In genomic region chr21:43639470-43640178, GRCh38 we compare ENCODE assay signal across 16 cellular contexts. TPM values are rescaled to one million over a fixed set of nuclear protein-coding genes. Genes with fewer than 3 reads are reported as not detected.
DNase-seq lines count a peak whose midpoint lies in the region; ATAC-seq and TF ChIP-seq lines count a peak whose summit lies in the region.
"Had no signal": no experiment of that assay in that cellular context is flagged by ENCODE, and none has a peak within 500 bp of the region (broad histone marks: within the 10 kb centered on the region; RNA-seq: fewer than 3 reads in every experiment).

No MANE protein-coding gene starts in this region.

- no peaks in the 10 kb centered on the region for H3K27me3 ChIP-seq in PC-3 (ENCODE audit: low read length)
- H3K27me3 ChIP-seq: suprapubic skin had no signal

- CTCF ChIA-PET in PC-3 (lab: Charles Lee) (no interaction called here), T-cell (lab: Charles Lee) (no interaction called here)

- H3K9me3 ChIP-seq in PC-3 (ENCODE audit: low read length): no peaks in the 10 kb centered on the region
- H3K9me3 ChIP-seq: suprapubic skin had no signal

- no peak overlapping the region for H3K27ac ChIP-seq in PC-3 (ENCODE audit: low read length)
- H3K27ac ChIP-seq: 22Rv1, KMS-11, suprapubic skin had no signal

- H3K79me2 ChIP-seq in PC-3 (ENCODE audit: low read length): no peaks in the 10 kb centered on the region

- H3K4me3 ChIP-seq in PC-3 (ENCODE audit: low read length): no peak overlapping the region
- no peak overlapping the region for H3K4me3 ChIP-seq in fibroblast of mammary gland (ENCODE audit: control insufficient read depth, low read depth, low read length)
- H3K4me3 ChIP-seq: suprapubic skin had no signal

- H3K9me3 Mint-ChIP-seq in stimulated activated naive B cell treated with anti-CD40 and anti-IgM and Interleukin-4, amounts not matched to agents 10 μg/mL and 1 μg/mL and 100 μg/mL, for 72 hours: no peaks in the 10 kb centered on the region
- H3K9me3 Mint-ChIP-seq in T-cell: no peaks in the 10 kb centered on the region
- H3K9me3 Mint-ChIP-seq: effector memory CD8-positive, alpha-beta T cell had no signal

- DNase-seq in NCI-H526 treated with DMSO at 0.1 percent for 48 hours (lab: John Stamatoyannopoulos, UW) (peak; percentile 19), NCI-H526 (lab: John Stamatoyannopoulos, UW) (no peak), PC-3 (peak; percentile 59), fibroblast of mammary gland (ENCODE audit: low read depth) (peak; percentile 87), T-helper 2 cell (no peak), T-cell (no peak)
- no peak for DNase-seq in stimulated activated naive B cell treated with anti-CD40 and anti-IgM and Interleukin-4, amounts not matched to agents 10 μg/mL and 1 μg/mL and 100 μg/mL, for 72 hours
- DNase-seq: activated CD8-positive, alpha-beta memory T cell treated with anti-CD3 and anti-CD28 coated beads, Interleukin-2, amount 50 U/mL, for 4 hours; amniotic stem cell; effector memory CD8-positive, alpha-beta T cell; NCI-H2171 had no signal

- no peak overlapping the region for H3K9ac ChIP-seq in PC-3 (ENCODE audit: low read length)
- H3K9ac ChIP-seq: KMS-11 had no signal

- H3K36me3 ChIP-seq in PC-3 (ENCODE audit: low read depth, low read length): no peaks in the 10 kb centered on the region
- H3K36me3 ChIP-seq: suprapubic skin had no signal

- POLR2A ChIA-PET in PC-3 (lab: Charles Lee; ENCODE audit: unreplicated experiment): no interaction called here
- POLR2A ChIA-PET in T-cell (lab: Charles Lee): no interaction called here

- no peaks in the 10 kb centered on the region for H3F3A ChIP-seq in PC-3 (ENCODE audit: low read length, unreplicated experiment)

- no TSS peak for BruUV-seq in PC-3 (replicated peaks; lab: Mats Ljungman, UMichigan)

- H2AFZ ChIP-seq in PC-3 (ENCODE audit: low read length): no peak overlapping the region

- H3K36me3 Mint-ChIP-seq in stimulated activated naive B cell treated with anti-CD40 and anti-IgM and Interleukin-4, amounts not matched to agents 10 μg/mL and 1 μg/mL and 100 μg/mL, for 72 hours: no peaks in the 10 kb centered on the region
- H3K36me3 Mint-ChIP-seq in T-cell: no peaks in the 10 kb centered on the region

- H3K4me1 ChIP-seq in PC-3 (ENCODE audit: insufficient read depth, low read length): peaks cover 17% of the 10 kb centered on the region

- H3K4me3 Mint-ChIP-seq in stimulated activated naive B cell treated with anti-CD40 and anti-IgM and Interleukin-4, amounts not matched to agents 10 μg/mL and 1 μg/mL and 100 μg/mL, for 72 hours: no peak overlapping the region
- no peak overlapping the region for H3K4me3 Mint-ChIP-seq in T-cell
- H3K4me3 Mint-ChIP-seq: effector memory CD8-positive, alpha-beta T cell had no signal

- peak overlapping the region; percentile 17 for H3K27ac Mint-ChIP-seq in stimulated activated naive B cell treated with anti-CD40 and anti-IgM and Interleukin-4, amounts not matched to agents 10 μg/mL and 1 μg/mL and 100 μg/mL, for 72 hours
- H3K27ac Mint-ChIP-seq in T-cell: no peak overlapping the region
- H3K27ac Mint-ChIP-seq: effector memory CD8-positive, alpha-beta T cell had no signal

- intact Hi-C loops in PC-3 (cut with micrococcal nuclease): loop anchor here (10.0 kb wide), 1 partner anchor 325 kb away; no protein-coding TSS in a partner anchor

- no peaks in the 10 kb centered on the region for H4K20me1 ChIP-seq in PC-3 (ENCODE audit: low read length)

- no peaks in the 10 kb centered on the region for H3K9me2 ChIP-seq in PC-3 (replicated peaks; ENCODE audit: low read length)

- ATAC-seq in PC-3 (no peak), T-cell (replicated peaks in 1 of 4) (no peak), GM21825 (IDR thresholded peaks at IDR 0.05; ENCODE audit: unreplicated experiment) (no peak)
- ATAC-seq in stimulated activated naive B cell treated with anti-CD40 and anti-IgM and Interleukin-4, amounts not matched to agents 10 μg/mL and 1 μg/mL and 100 μg/mL, for 72 hours (replicated peaks): no peak
- ATAC-seq: effector memory CD8-positive, alpha-beta T cell; HCT116 had no signal

- no peaks in the 10 kb centered on the region for H3K27me3 Mint-ChIP-seq in stimulated activated naive B cell treated with anti-CD40 and anti-IgM and Interleukin-4, amounts not matched to agents 10 μg/mL and 1 μg/mL and 100 μg/mL, for 72 hours
- peaks cover 0 to 2% of the 10 kb centered on the region in 2 donors for H3K27me3 Mint-ChIP-seq in T-cell
- H3K27me3 Mint-ChIP-seq: effector memory CD8-positive, alpha-beta T cell had no signal

- no peak overlapping the region for H3K4me2 ChIP-seq in PC-3 (ENCODE audit: low read length)
- H3K4me2 ChIP-seq: KMS-11 had no signal

- TF ChIP-seq CTCF in PC-3 (conservative IDR thresholded peaks at IDR 0.05; ENCODE audit: low read depth, low read length) (no peak), fibroblast of mammary gland (conservative IDR thresholded peaks at IDR 0.05; ENCODE audit: control insufficient read depth, insufficient read depth, low read depth, low read length) (no peak)

- peaks cover 4 to 6% of the 10 kb centered on the region in 2 donors for H3K4me1 Mint-ChIP-seq in stimulated activated naive B cell treated with anti-CD40 and anti-IgM and Interleukin-4, amounts not matched to agents 10 μg/mL and 1 μg/mL and 100 μg/mL, for 72 hours
- no peaks in the 10 kb centered on the region for H3K4me1 Mint-ChIP-seq in T-cell

RNA-seq across cellular contexts. Expression of gene HSF2BP, which starts 19.7 kb away (rescaled TPM):
- total RNA-seq in PC-3 (2014; rRNA removed) (1.2 and 2.4 TPM in 2 replicates), T-cell (1 to 10 TPM in 2 of 5 donors, under 1 TPM in 3; 0.60 to 2.2 (median 0.80) TPM)

RNA-seq across cellular contexts. Expression of gene RRP1B, which starts 19.7 kb away (rescaled TPM):
- total RNA-seq in PC-3 (2014; rRNA removed) (44.2 and 53.0 TPM in 2 replicates), T-cell (10 to 100 TPM; 33.9 to 39.3 (median 37.8) TPM)

Comparison
In these comparisons a context has a peak if more than half of its experiments do, and no peak if none do; other contexts are left out.
1. DNase-seq: peak in NCI-H526 treated with DMSO at 0.1 percent for 48 hours (single experiment), PC-3 (single experiment) and fibroblast of mammary gland (single experiment); none in NCI-H526 (0 of 2), stimulated activated naive B cell treated with anti-CD40 and anti-IgM and Interleukin-4, amounts not matched to agents 10 μg/mL and 1 μg/mL and 100 μg/mL, for 72 hours (single experiment), T-helper 2 cell (0 of 5) and T-cell (0 of 34).